Comparison of ENCODE assay signal across 8 cellular contexts in the genomic region with DNA sequence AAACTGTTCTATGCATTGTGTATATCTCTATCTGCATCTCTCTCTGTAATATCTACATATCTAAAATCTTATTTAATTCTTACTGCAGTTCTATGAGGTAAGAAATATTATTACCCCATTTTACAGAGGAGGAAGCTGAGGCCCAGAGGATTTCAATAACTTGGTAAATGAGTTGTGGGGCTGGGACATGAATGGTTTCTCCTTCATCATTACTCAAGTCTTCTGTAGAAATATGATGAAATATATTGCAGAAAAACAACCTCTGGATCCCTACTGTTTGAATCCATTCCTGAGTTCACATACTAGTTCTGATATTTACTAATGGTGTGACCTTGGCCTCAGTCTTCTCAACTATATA.
"Had no signal": no experiment of that assay in that cellular context is flagged by ENCODE, and none has a peak within 500 bp of the region (broad histone marks: within the 10 kb centered on the region; RNA-seq: fewer than 3 reads in every experiment).

No MANE protein-coding gene starts in this region.

- H3K4me3 ChIP-seq: GM12878 had no signal

- FAIRE-seq: G401.6, GM12878, GM12891, GM12892, GM18507, GM19239 had no signal

- DNase-seq: GDM1, GF-D8 had no signal
